In genomic region chr19:7520131-7521051, GRCh38 we compare ENCODE assay signal across 18 cellular contexts. TPM values are rescaled to one million over a fixed set of nuclear protein-coding genes. Genes with fewer than 3 reads are reported as not detected.
DNase-seq lines count a peak whose midpoint lies in the region; ATAC-seq and TF ChIP-seq lines count a peak whose summit lies in the region.
"Had no signal": no experiment of that assay in that cellular context is flagged by ENCODE, and none has a peak within 500 bp of the region (broad histone marks: within the 10 kb centered on the region; RNA-seq: fewer than 3 reads in every experiment).

No MANE protein-coding gene starts in this region.

- ATAC-seq in Right ventricle myocardium inferior = no peak
- ATAC-seq in heart left ventricle = no peak
- ATAC-seq in right lobe of liver = peak; percentile 66 to 84 (median 76)
- ATAC-seq in GM19328 (IDR thresholded peaks at IDR 0.05; ENCODE audit: unreplicated experiment) = no peak

- DNase-seq in Right ventricle myocardium inferior (ENCODE audit: missing footprints) (peak; percentile 68), heart left ventricle (no peak), right lobe of liver (peak; percentile 76 to 94 (median 92)), spleen (peak; percentile 77), SIG-M5 treated with dmso at 0.1 percent for 504 hours (lab: John Stamatoyannopoulos, UW; ENCODE audit: unreplicated experiment) (no peak), 8988T (no peak)
- DNase-seq: DMS153, EL, Kasumi-1, NCI-H1417 treated with DMSO at 0.1 percent for 48 hours, NCI-H2081, NCI-H2227 treated with DMSO at 0.1 percent for 48 hours, NCI-H524 treated with DMSO at 0.1 percent for 48 hours, OCI-M1, RPMI8226 had no signal

- TF ChIP-seq POLR2A in heart left ventricle (IDR thresholded peaks at IDR 0.05) (no peak), right lobe of liver (IDR thresholded peaks at IDR 0.05) (no peak), spleen (IDR thresholded peaks at IDR 0.05) (no peak)

- H3K4me1 ChIP-seq in heart left ventricle = peaks cover 0 to 46% (median 29%) of the 10 kb centered on the region in 12 donors
- H3K4me1 ChIP-seq in right lobe of liver = peaks cover 0 to 40% (median 11%) of the 10 kb centered on the region in 4 donors
- H3K4me1 ChIP-seq in spleen = peaks cover 18 to 82% (median 53%) of the 10 kb centered on the region in 6 donors

- TF ChIP-seq CTCF in heart left ventricle (IDR thresholded peaks at IDR 0.05) = no peak
- TF ChIP-seq CTCF in right lobe of liver (IDR thresholded peaks at IDR 0.05) = no peak
- no peak for TF ChIP-seq CTCF in spleen (IDR thresholded peaks at IDR 0.05 in 8 of 11, conservative IDR thresholded peaks at IDR 0.05 in 3 of 11)

- H3K4me3 ChIP-seq in heart left ventricle (no peak overlapping the region), right lobe of liver (no peak overlapping the region), spleen (no peak overlapping the region)

- H3K9me3 ChIP-seq in heart left ventricle (no peaks in the 10 kb centered on the region), right lobe of liver (no peaks in the 10 kb centered on the region), spleen (no peaks in the 10 kb centered on the region)

- 88 to 91% (median 88%) methylated on average over 34 to 51 of the region's 51 CpGs for WGBS in heart left ventricle, 4 donors
- 40% methylated on average over 13 of the region's 51 CpGs for WGBS in right lobe of liver (ENCODE audit: insufficient coverage, low coverage, low lambda C conversion rate, missing lambda C conversion rate)
- 84 to 93% (median 87%) methylated on average over 30 to 51 of the region's 51 CpGs for WGBS in spleen, 5 donors

- H3K36me3 ChIP-seq in heart left ventricle (peaks cover 0 to 26% (median 11%) of the 10 kb centered on the region in 9 donors), right lobe of liver (peaks cover 0 to 7% (median 0%) of the 10 kb centered on the region in 4 donors), spleen (peaks cover 0 to 31% (median 13%) of the 10 kb centered on the region in 6 donors)

- H3K27me3 ChIP-seq in heart left ventricle (no peaks in the 10 kb centered on the region), right lobe of liver (no peaks in the 10 kb centered on the region), spleen (replicated peaks in 1 of 7) (peaks cover 0 to 6% (median 0%) of the 10 kb centered on the region in 7 donors)

- H3K27ac ChIP-seq in heart left ventricle = no peak overlapping the region
- H3K27ac ChIP-seq in cingulate gyrus (ENCODE audit: low read depth, low read length) = peak overlapping the region; percentile 54
- peak overlapping the region in 2 of 3 donors; percentile 40 to 75 for H3K27ac ChIP-seq in right lobe of liver
- peak overlapping the region in 5 of 8 donors; percentile 7 to 68 (median 50) for H3K27ac ChIP-seq in spleen
- H3K27ac ChIP-seq: 22Rv1 had no signal

- intact Hi-C loops in Right ventricle myocardium inferior (cut with DNase I) (no loop called here), heart left ventricle (cut with DNase I) (loop anchor here in 4 of 10 donors (5.0 to 10.0 kb wide), 2 partner anchors 33 to 126 kb away; partner anchors contain the start of gene PEX11G (in 3 of the 4)), right lobe of liver (cut with DNase I) (no loop called here), spleen (cut with DNase I; ENCODE audit: low total_unique reads) (no loop called here)

RNA-seq across cellular contexts. Expression of gene MCOLN1, which starts 2.0 kb away (rescaled TPM):
- total RNA-seq in Right ventricle myocardium inferior = 19.5 TPM
- total RNA-seq in heart left ventricle = 10 to 100 TPM; 12.1 to 49.7 (median 14.9) TPM
- 10 to 100 TPM; 24.6 to 25.2 TPM for polyA plus RNA-seq in heart left ventricle
- 10 to 100 TPM in 5 of 6 experiments, 1 to 10 TPM in 1; 9.8 to 25.2 (median 17.7) TPM for total RNA-seq in right lobe of liver
- 100 to 1,000 TPM in 6 of 7 donors, 10 to 100 TPM in 1; 76.9 to 166 (median 131) TPM for total RNA-seq in spleen
- polyA plus RNA-seq in spleen = 100 to 1,000 TPM in 1 of 3 donors, 10 to 100 TPM in 2; 25.1 to 106 (median 68.5) TPM

RNA-seq across cellular contexts. Expression of gene ZNF358, which starts 4.5 kb away (rescaled TPM):
- 89.6 TPM for total RNA-seq in Right ventricle myocardium inferior
- total RNA-seq in heart left ventricle = 100 to 1,000 TPM in 1 of 9 donors, 10 to 100 TPM in 8; 62.8 to 128 (median 74.4) TPM
- 100 to 1,000 TPM in 1 of 2 donors, 10 to 100 TPM in 1; 49.3 to 159 TPM for polyA plus RNA-seq in heart left ventricle
- total RNA-seq in right lobe of liver = 10 to 100 TPM; 15.3 to 35.1 (median 24.8) TPM
- 10 to 100 TPM; 22.8 to 50.5 (median 43.6) TPM for total RNA-seq in spleen
- polyA plus RNA-seq in spleen = 10 to 100 TPM; 23.8 to 44.6 (median 30.6) TPM

RNA-seq across cellular contexts. Expression of gene PNPLA6, which starts 15.1 kb away (rescaled TPM):
- total RNA-seq in Right ventricle myocardium inferior (50.6 TPM), heart left ventricle (100 to 1,000 TPM in 1 of 9 donors, 10 to 100 TPM in 8; 41.4 to 105 (median 49.9) TPM), right lobe of liver (10 to 100 TPM; 38.7 to 61.8 (median 46.5) TPM), spleen (100 to 1,000 TPM; 125 to 225 (median 151) TPM)
- polyA plus RNA-seq in heart left ventricle (10 to 100 TPM; 35.6 to 51.1 TPM), spleen (100 to 1,000 TPM in 2 of 3 donors, 10 to 100 TPM in 1; 51.0 to 142 (median 130) TPM)

RNA-seq across cellular contexts. Expression of gene PEX11G, which starts 31.6 kb away (rescaled TPM):
- total RNA-seq in Right ventricle myocardium inferior (1.2 TPM), heart left ventricle (1 to 10 TPM in 8 of 9 donors, under 1 TPM in 1; 0.93 to 2.9 (median 1.5) TPM), right lobe of liver (10 to 100 TPM in 2 of 6 experiments, 1 to 10 TPM in 4; 4.8 to 14.3 (median 9.4) TPM), spleen (1 to 10 TPM; 2.3 to 9.6 (median 5.2) TPM)
- polyA plus RNA-seq in heart left ventricle (1 to 10 TPM in 1 of 2 donors, under 1 TPM in 1; 0.55 to 3.4 TPM), spleen (1 to 10 TPM; 3.4 to 7.8 (median 4.0) TPM)

Comparison
In these comparisons a context has a peak if more than half of its experiments do, and no peak if none do; other contexts are left out.
1. DNase-seq: peak in Right ventricle myocardium inferior (single experiment), right lobe of liver (3 of 3) and spleen (single experiment); none in heart left ventricle (0 of 5), SIG-M5 treated with dmso at 0.1 percent for 504 hours (single experiment) and 8988T (single experiment).
2. ATAC-seq: peak in right lobe of liver (4 of 4); none in Right ventricle myocardium inferior (single experiment), heart left ventricle (0 of 4) and GM19328 (single experiment).
3. H3K27ac ChIP-seq: peak in cingulate gyrus (single experiment), right lobe of liver (2 of 3) and spleen (5 of 8); none in heart left ventricle (0 of 12).